ENCODE assay signal across 9 cellular contexts in the genomic region with DNA sequence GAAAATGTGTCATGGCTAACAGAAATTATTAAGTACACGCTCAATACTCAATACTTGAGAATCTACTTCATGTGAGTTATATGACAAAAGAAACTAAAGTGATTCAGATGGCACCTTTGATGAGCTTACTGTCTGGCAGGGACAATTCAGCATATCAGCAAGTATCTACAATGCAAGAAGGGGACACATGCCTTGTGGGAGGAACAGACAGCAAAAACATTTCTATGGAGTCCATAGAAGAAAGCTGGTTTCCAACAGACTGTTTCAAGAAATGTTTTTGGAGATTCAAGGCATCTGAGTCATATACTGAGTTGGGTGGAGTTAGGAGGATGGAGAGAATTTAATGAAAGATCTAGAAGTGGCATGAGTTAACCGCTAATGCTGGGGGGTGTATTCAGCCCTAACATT. TPM values are rescaled to one million over a fixed set of nuclear protein-coding genes. Genes with fewer than 3 reads are reported as not detected.
DNase-seq lines count a peak whose midpoint lies in the region; ATAC-seq and TF ChIP-seq lines count a peak whose summit lies in the region.
"Had no signal": no experiment of that assay in that cellular context is flagged by ENCODE, and none has a peak within 500 bp of the region (broad histone marks: within the 10 kb centered on the region; RNA-seq: fewer than 3 reads in every experiment).

No MANE protein-coding gene starts in this region.

- intact Hi-C loops in activated CD4-positive, alpha-beta T cell treated with anti-CD3 and anti-CD28 coated beads, Interleukin-2, amount 10 ng/mL, durations not matched to agents 24 days and 14 days (cut with micrococcal nuclease), result no loop called here

- peak; percentile 25 for DNase-seq in activated CD4-positive, alpha-beta T cell treated with anti-CD3 and anti-CD28 coated beads, Interleukin-2, amount 10 ng/mL, durations not matched to agents 24 days and 14 days
- DNase-seq in activated CD4-positive, alpha-beta T cell treated with anti-CD3 and anti-CD28 coated beads for 4 hours, result no peak
- DNase-seq in NCI-H226 (peak; percentile 40), epithelial cell of prostate (ENCODE audit: low read depth, low spot score) (no peak), suprapubic skin (ENCODE audit: low spot score in 2 of 2) (no peak), NCI-H1417 (lab: John Stamatoyannopoulos, UW) (no peak), DMS79 (lab: John Stamatoyannopoulos, UW) (no peak)
- DNase-seq: T1000 had no signal

- no peak for TF ChIP-seq POLR2A in suprapubic skin (IDR thresholded peaks at IDR 0.05)

- peaks cover 96% of the 10 kb centered on the region for H3K4me1 ChIP-seq in suprapubic skin

- H3K27me3 ChIP-seq in suprapubic skin, result no peaks in the 10 kb centered on the region

- peaks cover 17% of the 10 kb centered on the region for H3K36me3 Mint-ChIP-seq in activated CD4-positive, alpha-beta T cell treated with anti-CD3 and anti-CD28 coated beads, Interleukin-2, amount 10 ng/mL, durations not matched to agents 24 days and 14 days (ENCODE audit: low read depth)

- no peak for ATAC-seq in GM19467 (IDR thresholded peaks at IDR 0.05; ENCODE audit: unreplicated experiment)

- H3K27me3 Mint-ChIP-seq in activated CD4-positive, alpha-beta T cell treated with anti-CD3 and anti-CD28 coated beads, Interleukin-2, amount 10 ng/mL, durations not matched to agents 24 days and 14 days, result no peaks in the 10 kb centered on the region

- no peak overlapping the region for H3K27ac Mint-ChIP-seq in activated CD4-positive, alpha-beta T cell treated with anti-CD3 and anti-CD28 coated beads, Interleukin-2, amount 10 ng/mL, durations not matched to agents 24 days and 14 days

- H3K27ac ChIP-seq in epithelial cell of prostate (peak overlapping the region; percentile 86), suprapubic skin (peak overlapping the region; percentile 42)

- peaks cover 5% of the 10 kb centered on the region for H3K9me3 Mint-ChIP-seq in activated CD4-positive, alpha-beta T cell treated with anti-CD3 and anti-CD28 coated beads, Interleukin-2, amount 10 ng/mL, durations not matched to agents 24 days and 14 days

- no peak overlapping the region for H3K4me3 ChIP-seq in suprapubic skin

- no peaks in the 10 kb centered on the region for H3K36me3 ChIP-seq in suprapubic skin

- no peaks in the 10 kb centered on the region for H3K9me3 ChIP-seq in suprapubic skin

- 64% methylated on average over 2 of the region's 2 CpGs for WGBS in suprapubic skin

- H3K4me1 Mint-ChIP-seq in activated CD4-positive, alpha-beta T cell treated with anti-CD3 and anti-CD28 coated beads, Interleukin-2, amount 10 ng/mL, durations not matched to agents 24 days and 14 days, result peaks cover 16% of the 10 kb centered on the region

- no peak overlapping the region for H3K4me3 Mint-ChIP-seq in activated CD4-positive, alpha-beta T cell treated with anti-CD3 and anti-CD28 coated beads, Interleukin-2, amount 10 ng/mL, durations not matched to agents 24 days and 14 days

- no peak for TF ChIP-seq EP300 in suprapubic skin (IDR thresholded peaks at IDR 0.05)

- TF ChIP-seq CTCF in suprapubic skin (IDR thresholded peaks at IDR 0.05), result no peak

RNA-seq across cellular contexts. Expression of a gene that starts 54.7 kb away (rescaled TPM):
- total RNA-seq in activated CD4-positive, alpha-beta T cell treated with anti-CD3 and anti-CD28 coated beads, Interleukin-2, amount 10 ng/mL, durations not matched to agents 24 days and 14 days, result 22.0 and 24.5 TPM in 2 replicates
- total RNA-seq in suprapubic skin, result 10 to 100 TPM; 64.2 to 92.4 (median 73.4) TPM

Comparison
In these comparisons a context has a peak if more than half of its experiments do, and no peak if none do; other contexts are left out.
1. DNase-seq: peak in activated CD4-positive, alpha-beta T cell treated with anti-CD3 and anti-CD28 coated beads, Interleukin-2, amount 10 ng/mL, durations not matched to agents 24 days and 14 days (single experiment) and NCI-H226 (single experiment); none in activated CD4-positive, alpha-beta T cell treated with anti-CD3 and anti-CD28 coated beads for 4 hours (0 of 2), epithelial cell of prostate (single experiment), suprapubic skin (0 of 2), NCI-H1417 (0 of 3) and DMS79 (single experiment).